1 cellular context compared by ENCODE assay signal in genomic region chr16:23835390-23836077, GRCh38.
TF ChIP-seq lines count a peak whose summit lies in the region.

PRKCB (plus strand) TSS chr16:23835983.

TF ChIP-seq in GM12878, 131 proteins besides CTCF, POLR2A, EP300 and RAD21 (continued from another document):
- TF ChIP-seq NKRF (conservative IDR thresholded peaks at IDR 0.05) (peak; percentile 60), BHLHE40 (IDR thresholded peaks at IDR 0.05; ENCODE audit: borderline replicate concordance in 1 of 2, low read depth in 2 of 2, low read length in 1 of 2) (peak; percentile 84 to 92; a peak in 3 of 4 replicates), TAF1 (IDR thresholded peaks at IDR 0.05; ENCODE audit: borderline replicate concordance, low read depth, low read length) (peak; percentile 76), PAX5 (IDR thresholded peaks at IDR 0.05; ENCODE audit: borderline replicate concordance, low read depth, low read length) (0 out of 2 replicates have a peak, but pooled peaks have one; percentile 6), IRF5 (IDR thresholded peaks at IDR 0.05; ENCODE audit: borderline replicate concordance) (no peak), PBX3 (IDR thresholded peaks at IDR 0.05; ENCODE audit: insufficient replicate concordance, low read depth, low read length) (peak; percentile 79), CHD2 (IDR thresholded peaks at IDR 0.05; ENCODE audit: borderline replicate concordance, low read depth, low read length) (0 out of 2 replicates have a peak, but pooled peaks have one; percentile 13), NFYA (IDR thresholded peaks at IDR 0.05; ENCODE audit: borderline replicate concordance, low read depth, low read length) (no peak), RUNX3 (IDR thresholded peaks at IDR 0.05; ENCODE audit: low read length) (peak; percentile 29; the same call in 1 of the 2 replicates), EGR1 (IDR thresholded peaks at IDR 0.05; ENCODE audit: borderline replicate concordance in 1 of 2, low read depth in 2 of 2, low read length in 2 of 2) (peak in 1 of 2 experiments; percentile 98; a peak in 2 of 3 replicates), TBL1XR1 (IDR thresholded peaks at IDR 0.05; ENCODE audit: low read depth, low read length) (no peak), NR2F1 (conservative IDR thresholded peaks at IDR 0.05) (peak; percentile 33)
